In the genomic region with DNA sequence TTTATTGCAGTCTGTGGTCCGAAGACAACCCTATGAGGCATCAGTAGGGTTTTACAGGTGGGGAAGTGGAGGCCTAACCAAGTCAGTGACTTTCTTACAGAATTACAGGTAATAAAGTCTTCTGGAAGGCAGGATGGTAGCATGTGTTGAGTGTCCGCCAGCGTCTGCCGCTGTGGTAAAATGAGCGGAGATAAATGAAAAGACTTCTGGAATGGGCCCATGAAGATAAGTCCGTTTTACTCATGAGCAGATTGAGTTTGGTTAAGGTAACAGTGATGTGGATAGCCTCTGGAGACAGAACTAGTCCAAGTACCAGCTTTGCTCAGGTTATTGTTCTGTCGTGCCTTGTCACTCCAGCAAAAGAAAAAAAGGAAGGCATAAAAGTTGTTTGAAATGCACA, we compare ENCODE assay signal across 9 cellular contexts. TPM values are rescaled to one million over a fixed set of nuclear protein-coding genes. Genes with fewer than 3 reads are reported as not detected.
DNase-seq lines count a peak whose midpoint lies in the region; ATAC-seq and TF ChIP-seq lines count a peak whose summit lies in the region.
"Had no signal": no experiment of that assay in that cellular context is flagged by ENCODE, and none has a peak within 500 bp of the region (broad histone marks: within the 10 kb centered on the region; RNA-seq: fewer than 3 reads in every experiment).

No MANE protein-coding gene starts in this region.

- H3K27ac Mint-ChIP-seq in CD4-positive, alpha-beta T cell: peak overlapping the region; percentile 80
- H3K27ac Mint-ChIP-seq in endodermal cell: peak overlapping the region; percentile 90

- H3K4me1 ChIP-seq in OCI-LY7 (ENCODE audit: insufficient read depth, low read length, poor library complexity, severe bottlenecking) (peaks cover 34% of the 10 kb centered on the region), endodermal cell (ENCODE audit: control insufficient read depth, insufficient read depth, low read length) (peaks cover 9% of the 10 kb centered on the region), neuron (ENCODE audit: insufficient read depth, low read length) (peaks cover 20% of the 10 kb centered on the region)

- intact Hi-C loops in CD4-positive, alpha-beta T cell (cut with DNase I, micrococcal nuclease): loop anchor here in 1 of 2 experiments (5.0 kb wide), 3 partner anchors 86 to 271 kb away; partner anchors contain the start of genes IL15RA and RBM17
- intact Hi-C loops in OCI-LY7 (cut with micrococcal nuclease; ENCODE audit: unreplicated experiment): loop anchor here (2.0 to 5.0 kb wide), 2 partner anchors 86 to 196 kb away; partner anchors contain the start of genes IL15RA and RBM17

- no peaks in the 10 kb centered on the region for H3K9me3 Mint-ChIP-seq in CD4-positive, alpha-beta T cell
- no peaks in the 10 kb centered on the region for H3K9me3 Mint-ChIP-seq in endodermal cell

- CTCF ChIA-PET in CD4-positive, alpha-beta T cell (lab: Charles Lee): no interaction called here
- CTCF ChIA-PET in OCI-LY7 (lab: Charles Lee; ENCODE audit: unreplicated experiment): no interaction called here

- BruUV-seq in OCI-LY7 (replicated peaks; lab: Mats Ljungman, UMichigan): no TSS peak

- H3K4me2 ChIP-seq in OCI-LY7 (ENCODE audit: low read length): peak overlapping the region; percentile 98

- peaks cover 8% of the 10 kb centered on the region; the same call in 1 of the 2 replicates for H4K20me1 ChIP-seq in OCI-LY7 (ENCODE audit: insufficient read depth, low read length)

- H2AFZ ChIP-seq in OCI-LY7 (ENCODE audit: low read length) (no peak overlapping the region), neuron (ENCODE audit: low read depth, low read length) (no peak overlapping the region)

- peak overlapping the region; percentile 42 for H3K9ac ChIP-seq in endodermal cell (ENCODE audit: extremely low read depth, low read length, poor library complexity, severe bottlenecking)

- H3K36me3 ChIP-seq in OCI-LY7 (ENCODE audit: insufficient read depth, low read length): peaks cover 50% of the 10 kb centered on the region
- H3K36me3 ChIP-seq in endodermal cell (ENCODE audit: control insufficient read depth, insufficient read depth, low read length): peaks cover 41% of the 10 kb centered on the region
- peaks cover 32% of the 10 kb centered on the region for H3K36me3 ChIP-seq in neuron (ENCODE audit: insufficient read depth, low read length)

- ATAC-seq in CD4-positive, alpha-beta T cell (ENCODE audit: poor library complexity): no peak
- no peak for ATAC-seq in GM19455 (IDR thresholded peaks at IDR 0.05; ENCODE audit: unreplicated experiment)
- no peak for ATAC-seq in HG02623 (IDR thresholded peaks at IDR 0.05; ENCODE audit: unreplicated experiment)

- no peaks in the 10 kb centered on the region for H3K27me3 ChIP-seq in CD4-positive, alpha-beta T cell (ENCODE audit: control insufficient read depth, insufficient read depth, low read length)
- no peaks in the 10 kb centered on the region for H3K27me3 ChIP-seq in endodermal cell (ENCODE audit: control insufficient read depth, insufficient read depth, low read length, poor library complexity, severe bottlenecking)
- H3K27me3 ChIP-seq in neuron (ENCODE audit: insufficient read depth, low read length): no peaks in the 10 kb centered on the region

- no peaks in the 10 kb centered on the region for H3K9me2 ChIP-seq in OCI-LY7 (ENCODE audit: insufficient read depth, low read length)

- H3K36me3 Mint-ChIP-seq in CD4-positive, alpha-beta T cell (ENCODE audit: low read depth): peaks cover 36% of the 10 kb centered on the region
- H3K36me3 Mint-ChIP-seq in endodermal cell (ENCODE audit: low read depth): peaks cover 32% of the 10 kb centered on the region

- POLR2A ChIA-PET in CD4-positive, alpha-beta T cell (lab: Charles Lee): interaction anchor here (0.8 to 1.7 kb wide), 4 partner anchors 80 to 436 kb away, joined by 3 to 12 read pairs (median 3); partner anchors contain the start of gene TASOR2
- POLR2A ChIA-PET in OCI-LY7 (lab: Charles Lee): interaction anchor here (0.6 to 2.0 kb wide), 4 partner anchors 14 to 47 kb away, joined by 3 to 20 read pairs (median 4); no protein-coding TSS in a partner anchor

- peak overlapping the region; percentile 95 for H3K4me3 Mint-ChIP-seq in CD4-positive, alpha-beta T cell
- H3K4me3 Mint-ChIP-seq in endodermal cell: peak overlapping the region; percentile 84

- peaks cover 36% of the 10 kb centered on the region for H3K79me2 ChIP-seq in OCI-LY7 (ENCODE audit: insufficient read depth, low read depth, low read length)

- H3K4me3 ChIP-seq in OCI-LY7 (ENCODE audit: low read depth, low read length, poor library complexity, severe bottlenecking) (peak overlapping the region; percentile 88), endodermal cell (ENCODE audit: low read length) (peak overlapping the region; percentile 89), neuron (ENCODE audit: low read length) (peak overlapping the region; percentile 92)

- 86 to 94% methylated on average over 6 to 7 of the region's 7 CpGs for WGBS in endodermal cell (ENCODE audit: insufficient coverage in 1 of 2, insufficient read length in 1 of 2), 2 experiments

- no peak for DNase-seq in CD4-positive, alpha-beta T cell
- no peak for DNase-seq in OCI-LY7 (ENCODE audit: low spot score)
- no peak for DNase-seq in endodermal cell
- DNase-seq in SIG-M5 (lab: John Stamatoyannopoulos, UW): no peak
- DNase-seq in KG1 (lab: John Stamatoyannopoulos, UW): no peak
- DNase-seq: SW 1271 had no signal

- TF ChIP-seq CTCF in CD4-positive, alpha-beta T cell (IDR thresholded peaks at IDR 0.05): no peak
- TF ChIP-seq CTCF in OCI-LY7 (conservative IDR thresholded peaks at IDR 0.05; ENCODE audit: low read length) (no peak), endodermal cell (conservative IDR thresholded peaks at IDR 0.05) (no peak)

- H3K27me3 Mint-ChIP-seq in CD4-positive, alpha-beta T cell: no peaks in the 10 kb centered on the region
- no peaks in the 10 kb centered on the region for H3K27me3 Mint-ChIP-seq in endodermal cell (ENCODE audit: insufficient read depth)

- peak overlapping the region; percentile 36 for H3K27ac ChIP-seq in CD4-positive, alpha-beta T cell (ENCODE audit: low read depth, low read length)
- H3K27ac ChIP-seq in OCI-LY7 (ENCODE audit: low read depth, low read length, poor library complexity, severe bottlenecking): no peak overlapping the region
- H3K27ac ChIP-seq in endodermal cell (ENCODE audit: low read depth, low read length): no peak overlapping the region

- peaks cover 71% of the 10 kb centered on the region for H3K4me1 Mint-ChIP-seq in CD4-positive, alpha-beta T cell (ENCODE audit: low read depth)
- H3K4me1 Mint-ChIP-seq in endodermal cell: peaks cover 51% of the 10 kb centered on the region

- H3K9me3 ChIP-seq in CD4-positive, alpha-beta T cell (ENCODE audit: control insufficient read depth, low read length): no peaks in the 10 kb centered on the region
- no peaks in the 10 kb centered on the region for H3K9me3 ChIP-seq in OCI-LY7 (ENCODE audit: low read length)
- no peaks in the 10 kb centered on the region for H3K9me3 ChIP-seq in endodermal cell (ENCODE audit: control insufficient read depth, low read length)
- H3K9me3 ChIP-seq in neuron (ENCODE audit: low read length): peaks cover 6% of the 10 kb centered on the region

RNA-seq across cellular contexts. Expression of gene FBH1, which starts 1.0 kb away (rescaled TPM):
- 10 to 100 TPM; 33.9 to 34.2 TPM for total RNA-seq in CD4-positive, alpha-beta T cell
- total RNA-seq in OCI-LY7 (2014; rRNA removed; shearing (Covaris generic)): 61.9 and 65.6 TPM in 2 replicates
- 58.1 and 67.4 TPM in 2 replicates for total RNA-seq in OCI-LY7 (2022)
- 10 to 100 TPM; 61.1 to 71.6 TPM for total RNA-seq in endodermal cell
- 43.3 TPM for polyA plus RNA-seq in endodermal cell (2013, experiment 1 of 2)
- 42.8 TPM for polyA plus RNA-seq in endodermal cell (2013, experiment 2 of 2)

RNA-seq across cellular contexts. Expression of gene ANKRD16, which starts 1.3 kb away (rescaled TPM):
- total RNA-seq in CD4-positive, alpha-beta T cell: 1 to 10 TPM; 1.4 to 1.8 TPM
- total RNA-seq in OCI-LY7 (2014; rRNA removed; shearing (Covaris generic)): 7.9 and 15.2 TPM in 2 replicates
- total RNA-seq in OCI-LY7 (2022) (12.0 and 15.0 TPM in 2 replicates), endodermal cell (10 to 100 TPM; 12.5 to 13.0 TPM)
- 9.0 TPM for polyA plus RNA-seq in endodermal cell (2013, experiment 1 of 2)
- 9.4 TPM for polyA plus RNA-seq in endodermal cell (2013, experiment 2 of 2)
